ENCODE assay signal across 25 cellular contexts in the genomic region with DNA sequence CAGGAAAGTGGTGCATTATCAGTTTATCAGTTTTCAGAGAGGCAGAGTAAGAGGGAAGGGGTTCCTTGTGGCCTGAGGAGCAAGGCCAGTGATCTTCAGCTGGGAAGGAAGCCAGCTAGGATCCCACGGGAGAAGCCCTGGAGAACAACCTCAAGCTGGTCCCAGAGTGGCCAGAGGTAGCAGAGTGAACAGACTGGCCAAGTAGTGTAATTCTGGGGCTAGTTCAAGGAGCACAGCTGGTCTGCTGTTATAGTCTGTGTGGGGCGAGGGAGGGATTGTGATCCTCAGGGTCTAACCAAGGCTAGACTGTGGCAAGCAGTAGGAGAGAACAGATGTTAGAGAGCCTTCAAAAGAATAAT.
DNase-seq lines count a peak whose midpoint lies in the region; ATAC-seq and TF ChIP-seq lines count a peak whose summit lies in the region.
"Had no signal": no experiment of that assay in that cellular context is flagged by ENCODE, and none has a peak within 500 bp of the region (broad histone marks: within the 10 kb centered on the region; RNA-seq: fewer than 3 reads in every experiment).

No MANE protein-coding gene starts in this region.

- H3K27me3 ChIP-seq in IMR-90 (ENCODE audit: control insufficient read depth, insufficient read depth, low read length) (peaks cover 20% of the 10 kb centered on the region), spleen (replicated peaks in 1 of 7) (peaks cover 0 to 18% (median 0%) of the 10 kb centered on the region in 7 donors)
- H3K27me3 ChIP-seq: hepatocyte, right lobe of liver had no signal

- H3K9me1 ChIP-seq in IMR-90 (ENCODE audit: insufficient read depth, low read length), result peaks cover 3% of the 10 kb centered on the region; the same call in 1 of the 2 replicates

- DNase-seq in IMR-90, result no peak
- peak; percentile 56 for DNase-seq in fibroblast of gingiva (ENCODE audit: low read depth)
- DNase-seq in mesothelial cell of epicardium (ENCODE audit: low spot score in 2 of 2, unreplicated experiment in 2 of 2), result no peak
- no peak for DNase-seq in Kasumi-1 (lab: John Stamatoyannopoulos, UW)
- no peak for DNase-seq in spleen
- DNase-seq in HPDE6-E6E7 (ENCODE audit: extremely low spot score), result no peak
- DNase-seq: activated CD4-positive, alpha-beta T cell treated with anti-CD3 and anti-CD28 coated beads, Interleukin-2, amount 50 U/mL, for 48 hours; activated naive CD4-positive, alpha-beta T cell treated with Interleukin-2 at 50 U/mL for 16 hours; activated T-cell treated with anti-CD3 and anti-CD28 coated beads for 4 hours; anterior cingulate cortex; CD4-positive, CD25-positive, alpha-beta regulatory T cell; DMS153; effector CD8-positive, alpha-beta T cell; esophagus squamous epithelium; occipital lobe; right lobe of liver; stimulated activated CD4-positive, alpha-beta T cell treated with anti-CD3 and anti-CD28 coated beads, Interleukin-2, amount 100 ng/mL, for 24 hours; stimulated activated naive CD4-positive, alpha-beta T cell treated with Interleukin-2 at 50 U/mL for 16 hours; T-helper 2 cell had no signal

- H3K36me3 Mint-ChIP-seq in mesothelial cell of epicardium, result no peaks in the 10 kb centered on the region
- H3K36me3 Mint-ChIP-seq: type B pancreatic cell had no signal

- H3K9me3 Mint-ChIP-seq in mesothelial cell of epicardium, result peaks cover 4% of the 10 kb centered on the region
- H3K9me3 Mint-ChIP-seq: type B pancreatic cell had no signal

- no peaks in the 10 kb centered on the region for H3K79me1 ChIP-seq in IMR-90 (ENCODE audit: low read depth in 1 of 2, low read length in 2 of 2)

- CTCF ChIA-PET in IMR-90 (lab: Yijun Ruan, JAX), result no interaction called here

- peak overlapping the region; percentile 7 for H3K27ac Mint-ChIP-seq in mesothelial cell of epicardium
- H3K27ac Mint-ChIP-seq: CD4-positive, CD25-positive, alpha-beta regulatory T cell had no signal

- H3K18ac ChIP-seq in IMR-90 (ENCODE audit: low read depth, low read length), result no peak overlapping the region; the same call in 1 of the 2 replicates

- no peak for TF ChIP-seq POLR2A in IMR-90 (IDR thresholded peaks at IDR 0.05; ENCODE audit: low read depth, low read length)
- TF ChIP-seq POLR2A in spleen (IDR thresholded peaks at IDR 0.05), result no peak

- intact Hi-C loops in IMR-90 (cut with micrococcal nuclease), result no loop called here
- intact Hi-C loops in spleen (cut with DNase I; ENCODE audit: low total_unique reads), result no loop called here

- no peak overlapping the region for H3K56ac ChIP-seq in IMR-90 (ENCODE audit: extremely low read depth, insufficient read depth, low read length)

- no peak overlapping the region for H2BK120ac ChIP-seq in IMR-90 (ENCODE audit: low read depth, low read length)

- H4K91ac ChIP-seq in IMR-90 (ENCODE audit: insufficient read depth, low read depth, low read length), result no peak overlapping the region

- no peak overlapping the region for H2BK20ac ChIP-seq in IMR-90 (ENCODE audit: low read depth, low read length)

- no CpG with 5 or more reads among the region's 2 CpGs for WGBS in IMR-90 (ENCODE audit: extremely low coverage in 2 of 2, insufficient read length in 1 of 2), 2 experiments
- 63 to 84% (median 80%) methylated on average over 2 of the region's 2 CpGs for WGBS in spleen, 5 donors

- no peak overlapping the region for H2AK9ac ChIP-seq in IMR-90 (replicated peaks; ENCODE audit: low read depth, low read length, poor library complexity)

- H3K4me2 ChIP-seq in IMR-90 (ENCODE audit: low read depth, low read length), result no peak overlapping the region
- H3K4me2 ChIP-seq: hepatocyte, KMS-11 had no signal

- H3K4ac ChIP-seq in IMR-90 (ENCODE audit: low read depth, low read length), result no peak overlapping the region

- no peak for TF ChIP-seq CTCF in 22Rv1 (IDR thresholded peaks at IDR 0.05)
- no peak for TF ChIP-seq CTCF in IMR-90 (conservative IDR thresholded peaks at IDR 0.05; ENCODE audit: low read depth, low read length)
- no peak for TF ChIP-seq CTCF in mesothelial cell of epicardium (IDR thresholded peaks at IDR 0.05; ENCODE audit: unreplicated experiment)
- no peak for TF ChIP-seq CTCF in spleen (IDR thresholded peaks at IDR 0.05 in 8 of 11, conservative IDR thresholded peaks at IDR 0.05 in 3 of 11)

- H4K20me1 ChIP-seq in IMR-90 (ENCODE audit: insufficient read depth, low read length), result no peaks in the 10 kb centered on the region

- H2AFZ ChIP-seq in IMR-90 (replicated peaks; ENCODE audit: low read length, poor library complexity), result peak overlapping the region; percentile 4
- H2AFZ ChIP-seq: hepatocyte had no signal

- H3K14ac ChIP-seq in IMR-90 (replicated peaks; ENCODE audit: low read depth, low read length), result no peak overlapping the region

- H3K9me3 ChIP-seq in IMR-90 (ENCODE audit: control insufficient read depth, insufficient read depth, low read length), result no peaks in the 10 kb centered on the region
- H3K9me3 ChIP-seq in spleen, result no peaks in the 10 kb centered on the region
- H3K9me3 ChIP-seq: esophagus squamous epithelium, right lobe of liver had no signal

- TF ChIP-seq RAD21 in IMR-90 (IDR thresholded peaks at IDR 0.05; ENCODE audit: low read length), result no peak

- H2BK5ac ChIP-seq in IMR-90 (ENCODE audit: low read depth, low read length, poor library complexity, severe bottlenecking), result no peak overlapping the region

- dilution Hi-C loops in IMR-90 (cut with HindIII; ENCODE audit: low sequenced_read_pairs, unreplicated experiment), result no loop called here

- H2BK15ac ChIP-seq in IMR-90 (ENCODE audit: low read depth, low read length), result no peak overlapping the region

- no peak overlapping the region for H4K8ac ChIP-seq in IMR-90 (ENCODE audit: low read depth in 2 of 2, low read length in 2 of 2)

- H3K36me3 ChIP-seq in IMR-90 (ENCODE audit: control insufficient read depth, insufficient read depth, low read length) (no peaks in the 10 kb centered on the region), spleen (no peaks in the 10 kb centered on the region)
- H3K36me3 ChIP-seq: esophagus squamous epithelium, right lobe of liver had no signal

- no peak overlapping the region for H3K9ac ChIP-seq in IMR-90 (ENCODE audit: low read depth, low read length)
- H3K9ac ChIP-seq: KMS-11 had no signal

- peaks cover 46% of the 10 kb centered on the region for H3K4me1 Mint-ChIP-seq in mesothelial cell of epicardium

- POLR2A ChIA-PET in IMR-90 (lab: Charles Lee; ENCODE audit: unreplicated experiment), result no interaction called here

- no peak overlapping the region for H3K23ac ChIP-seq in IMR-90 (ENCODE audit: low read depth, low read length)

- in situ Hi-C loops in IMR-90 (cut with MboI; ENCODE audit: low sequenced_read_pairs), result no loop called here

- H3K27ac ChIP-seq in 22Rv1 (peak overlapping the region; percentile 53; the same call in 1 of the 2 replicates), IMR-90 (ENCODE audit: insufficient read depth, low read length) (no peak overlapping the region), spleen (no peak overlapping the region)
- H3K27ac ChIP-seq: hepatocyte, KMS-11, right lobe of liver had no signal

- no peak overlapping the region for H3K4me3 Mint-ChIP-seq in mesothelial cell of epicardium
- H3K4me3 Mint-ChIP-seq: CD4-positive, CD25-positive, alpha-beta regulatory T cell; type B pancreatic cell had no signal

- BruUV-seq in IMR-90 (replicated peaks; lab: Mats Ljungman, UMichigan), result no TSS peak

- no peak; the same call in 1 of the 2 replicates for ATAC-seq in IMR-90 (ENCODE audit: low read depth)
- no peak for ATAC-seq in HG02678 (IDR thresholded peaks at IDR 0.05; ENCODE audit: unreplicated experiment)
- ATAC-seq: right lobe of liver had no signal

- H3K27me3 Mint-ChIP-seq in mesothelial cell of epicardium (ENCODE audit: low read depth), result no peaks in the 10 kb centered on the region

- 0 out of 2 replicates have a peak overlapping the region, but pooled peaks have one; percentile 16 for H2AK5ac ChIP-seq in IMR-90 (ENCODE audit: low read depth, low read length)

- H3K4me1 ChIP-seq in IMR-90 (ENCODE audit: control insufficient read depth, insufficient read depth, low read length) (peaks cover 6% of the 10 kb centered on the region), spleen (no peaks in the 10 kb centered on the region)
- H3K4me1 ChIP-seq: right lobe of liver had no signal

- H3K4me3 ChIP-seq in IMR-90 (ENCODE audit: insufficient read depth, low read depth, low read length) (no peak overlapping the region), spleen (no peak overlapping the region)
- H3K4me3 ChIP-seq: esophagus squamous epithelium, hepatocyte, lung, right lobe of liver had no signal

- no peak overlapping the region for H4K5ac ChIP-seq in IMR-90 (ENCODE audit: low read depth, low read length)

TF ChIP-seq in IMR-90, 13 proteins besides CTCF, POLR2A, EP300 and RAD21:
- TF ChIP-seq CHD1 (IDR thresholded peaks at IDR 0.05; ENCODE audit: low read depth, low read length) (no peak), MAZ (IDR thresholded peaks at IDR 0.05; ENCODE audit: borderline replicate concordance, low read depth, low read length) (no peak), MXI1 (IDR thresholded peaks at IDR 0.05; ENCODE audit: borderline replicate concordance, low read depth, low read length) (no peak)
- TF ChIP-seq, protein P1, sequence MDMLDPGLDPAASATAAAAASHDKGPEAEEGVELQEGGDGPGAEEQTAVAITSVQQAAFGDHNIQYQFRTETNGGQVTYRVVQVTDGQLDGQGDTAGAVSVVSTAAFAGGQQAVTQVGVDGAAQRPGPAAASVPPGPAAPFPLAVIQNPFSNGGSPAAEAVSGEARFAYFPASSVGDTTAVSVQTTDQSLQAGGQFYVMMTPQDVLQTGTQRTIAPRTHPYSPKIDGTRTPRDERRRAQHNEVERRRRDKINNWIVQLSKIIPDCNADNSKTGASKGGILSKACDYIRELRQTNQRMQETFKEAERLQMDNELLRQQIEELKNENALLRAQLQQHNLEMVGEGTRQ (IDR thresholded peaks at IDR 0.05; ENCODE audit: low read depth, low read length), result no peak
